Comparison of ENCODE assay signal across 31 cellular contexts in the genomic region with DNA sequence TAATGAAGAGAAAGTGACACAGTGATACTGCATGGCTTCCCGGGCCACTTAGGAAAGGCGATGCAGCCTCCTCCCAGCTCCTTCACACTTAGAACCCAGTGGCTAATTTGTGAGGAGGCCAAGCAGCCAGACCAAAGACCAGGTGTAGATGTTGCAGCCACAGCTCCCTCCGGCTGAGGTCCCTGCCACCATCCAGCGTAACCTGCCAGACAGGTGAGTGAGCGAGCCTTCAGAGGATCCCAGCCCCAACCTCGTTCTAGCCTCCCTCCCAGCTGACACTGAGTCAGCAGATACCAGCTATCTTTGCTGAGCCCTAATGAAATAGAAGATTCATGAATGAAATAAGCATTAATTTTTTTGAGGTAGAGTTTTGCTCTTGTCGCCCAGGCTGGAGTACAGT. TPM values are rescaled to one million over a fixed set of nuclear protein-coding genes. Genes with fewer than 3 reads are reported as not detected.
"Had no signal": no experiment of that assay in that cellular context is flagged by ENCODE, and none has a peak within 500 bp of the region (broad histone marks: within the 10 kb centered on the region; RNA-seq: fewer than 3 reads in every experiment).

No MANE protein-coding gene starts in this region.

- ATAC-seq: activated CD8-positive, alpha-beta memory T cell treated with anti-CD3 and anti-CD28 coated beads, Interleukin-2, amount 10 ng/mL, durations not matched to agents 7 days and 5 days; activated naive CD8-positive, alpha-beta T cell treated with anti-CD3 and anti-CD28 coated beads, Interleukin-2, amount 50 U/mL, for 24 hours had no signal

- H3K4me3 ChIP-seq: MG63, PC-9 had no signal

- DNase-seq: activated CD4-positive, alpha-beta memory T cell treated with anti-CD3 and anti-CD28 coated beads, Interleukin-2, amount 10 ng/mL, durations not matched to agents 7 days and 5 days; activated CD4-positive, alpha-beta T cell treated with anti-CD3 and anti-CD28 coated beads for 1 hour; activated CD4-positive, alpha-beta T cell treated with anti-CD3 and anti-CD28 coated beads for 48 hours; activated CD4-positive, CD25-positive, alpha-beta regulatory T cell; activated CD8-positive, alpha-beta memory T cell treated with anti-CD3 and anti-CD28 coated beads for 24 hours; activated CD8-positive, alpha-beta memory T cell treated with anti-CD3 and anti-CD28 coated beads, Interleukin-2, amount 10 ng/mL, durations not matched to agents 7 days and 5 days; activated CD8-positive, alpha-beta memory T cell treated with anti-CD3 and anti-CD28 coated beads, Interleukin-2, amount 50 U/mL, for 48 hours; activated effector memory CD4-positive, alpha-beta T cell treated with Interleukin-2 at 50 U/mL for 16 hours; activated naive CD4-positive, alpha-beta T cell treated with anti-CD3 and anti-CD28 coated beads, Interleukin-2, amount 10 ng/mL, durations not matched to agents 7 days and 5 days; activated naive CD8-positive, alpha-beta T cell treated with anti-CD3 and anti-CD28 coated beads, Interleukin-2, amount 50 U/mL, for 24 hours; activated T-cell treated with anti-CD3 and anti-CD28 coated beads, Interleukin-2, amount 50 U/mL, for 48 hours; anterior cingulate cortex; Kasumi-1; KG1; MG63; NCI-H1048; NCI-H1105 treated with DMSO at 0.1 percent for 48 hours; NCI-H1436; NCI-H1694; NCI-H2029; NCI-H345; NCI-H524 treated with DMSO at 0.1 percent for 48 hours; PC-9; Right ventricle myocardium superior; SW 1271; T-helper 1 cell; T-helper 2 cell; T-helper 9 cell; WERI-Rb-1 had no signal

- FAIRE-seq: RCC 7860 had no signal

RNA-seq across cellular contexts. Expression of a gene that starts 59.7 kb away (rescaled TPM):
- total RNA-seq: NCI-H460, PC-9 had no signal
